8 cellular contexts compared by ENCODE assay signal in the genomic region with DNA sequence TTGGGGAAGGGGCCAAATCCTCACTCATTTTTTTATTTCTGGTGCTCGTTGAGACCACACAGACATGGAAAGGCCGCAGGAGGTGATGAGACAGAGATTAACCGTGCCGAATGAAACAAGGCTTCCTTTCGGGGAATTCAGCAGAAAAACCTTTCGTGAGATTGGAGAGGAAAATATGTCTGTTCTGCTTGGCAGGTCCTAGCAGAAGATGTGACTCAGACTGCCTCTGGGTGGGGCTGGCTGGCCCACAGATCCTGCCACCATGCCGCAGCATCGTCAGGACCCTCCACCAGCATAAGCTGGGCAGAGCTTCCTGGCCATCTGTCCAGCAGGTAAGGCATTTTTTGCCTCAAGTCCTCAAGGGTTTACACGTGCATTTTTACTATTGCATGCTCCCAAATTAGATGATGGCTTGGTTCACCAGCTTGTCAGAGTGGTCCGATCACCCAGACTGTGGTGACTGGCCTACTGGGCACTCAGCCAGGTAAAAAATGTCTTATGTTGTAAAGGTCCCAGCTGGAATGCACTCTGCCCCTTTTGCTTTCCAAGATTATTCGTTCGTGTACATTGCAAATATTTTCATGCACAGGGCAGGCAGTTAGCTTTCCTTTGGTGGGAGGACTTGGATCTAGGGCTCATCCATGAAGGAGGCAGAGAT. TPM values are rescaled to one million over a fixed set of nuclear protein-coding genes. Genes with fewer than 3 reads are reported as not detected.
DNase-seq lines count a peak whose midpoint lies in the region; ATAC-seq and TF ChIP-seq lines count a peak whose summit lies in the region.

No MANE protein-coding gene starts in this region.

- peak; percentile 51 for DNase-seq in COLO668 (lab: John Stamatoyannopoulos, UW; ENCODE audit: unreplicated experiment)
- peak; percentile 77 for DNase-seq in NCI-H226
- peak; percentile 33 for DNase-seq in activated T-cell treated with anti-CD3 and anti-CD28 coated beads for 1 hour (ENCODE audit: low read depth)
- DNase-seq in fibroblast of mammary gland (ENCODE audit: low read depth), result peak; percentile 79
- DNase-seq in osteoblast (ENCODE audit: insufficient read length, low spot score, missing footprints), result peak; percentile 92

- peaks cover 5% of the 10 kb centered on the region for H4K20me1 ChIP-seq in osteoblast (ENCODE audit: insufficient read depth, low read length)

- WGBS in thymus, result 22% methylated on average over 12 of the region's 12 CpGs

- H3K9me3 ChIP-seq in osteoblast (ENCODE audit: low read depth, low read length), result no peaks in the 10 kb centered on the region
- no peaks in the 10 kb centered on the region for H3K9me3 ChIP-seq in thymus (ENCODE audit: control insufficient read depth)

- no peaks in the 10 kb centered on the region for H3K27me3 ChIP-seq in osteoblast (ENCODE audit: insufficient read depth, low read length)
- no peaks in the 10 kb centered on the region for H3K27me3 ChIP-seq in thymus (ENCODE audit: control insufficient read depth, insufficient read depth)

- ATAC-seq in GM21423 (IDR thresholded peaks at IDR 0.05; ENCODE audit: unreplicated experiment) (peak; percentile 32), HG03095 (IDR thresholded peaks at IDR 0.05; ENCODE audit: unreplicated experiment) (no peak)

- peak overlapping the region; percentile 100 for H3K4me2 ChIP-seq in osteoblast (ENCODE audit: insufficient read depth, low read length)

- H3K79me2 ChIP-seq in osteoblast (ENCODE audit: insufficient read depth, low read length), result peaks cover 22% of the 10 kb centered on the region

- H3K4me3 ChIP-seq in fibroblast of mammary gland (ENCODE audit: control insufficient read depth, low read depth, low read length) (peak overlapping the region; percentile 90), osteoblast (ENCODE audit: insufficient read depth, low read length) (peak overlapping the region; percentile 83), thymus (ENCODE audit: low read length) (peak overlapping the region; percentile 69)

- H3K4me1 ChIP-seq in osteoblast (ENCODE audit: insufficient read depth, low read length) (peaks cover 31% of the 10 kb centered on the region), thymus (ENCODE audit: control insufficient read depth, insufficient read depth, low read length) (peaks cover 14% of the 10 kb centered on the region)

- no peak for TF ChIP-seq CTCF in fibroblast of mammary gland (conservative IDR thresholded peaks at IDR 0.05; ENCODE audit: control insufficient read depth, insufficient read depth, low read depth, low read length)
- no peak for TF ChIP-seq CTCF in osteoblast (IDR thresholded peaks at IDR 0.05; ENCODE audit: extremely low read depth, low read depth, low read length)

- H3K36me3 ChIP-seq in osteoblast (ENCODE audit: insufficient read depth, low read length) (peaks cover 4% of the 10 kb centered on the region), thymus (ENCODE audit: control insufficient read depth, insufficient read depth) (peaks cover 17% of the 10 kb centered on the region)

- no peak overlapping the region for H2AFZ ChIP-seq in osteoblast (ENCODE audit: low read length)

- H3K27ac ChIP-seq in osteoblast (ENCODE audit: low read depth, low read length) (peak overlapping the region; percentile 93), thymus (ENCODE audit: low read depth) (peak overlapping the region; percentile 95)

RNA-seq across cellular contexts. Expression of a gene that starts 1.5 kb away (rescaled TPM):
- 52.5 and 66.6 TPM in 2 replicates for total RNA-seq in osteoblast
- polyA plus RNA-seq in thymus, result 106 TPM

RNA-seq across cellular contexts. Expression of a gene that starts 30.0 kb away (rescaled TPM):
- 11.2 and 12.7 TPM in 2 replicates for total RNA-seq in osteoblast
- polyA plus RNA-seq in thymus, result 7.7 TPM

RNA-seq across cellular contexts. Expression of a gene that starts 32.3 kb away (rescaled TPM):
- total RNA-seq in osteoblast, result 32.1 and 32.2 TPM in 2 replicates
- 30.0 TPM for polyA plus RNA-seq in thymus

RNA-seq across cellular contexts. Expression of a gene that starts 39.6 kb away (rescaled TPM):
- total RNA-seq in osteoblast, result 104 and 139 TPM in 2 replicates
- 60.6 TPM for polyA plus RNA-seq in thymus

RNA-seq across cellular contexts. Expression of a gene that starts 41.5 kb away (rescaled TPM):
- 18.5 and 18.6 TPM in 2 replicates for total RNA-seq in osteoblast
- polyA plus RNA-seq in thymus, result 100 TPM

Comparison
In these comparisons a context has a peak if more than half of its experiments do, and no peak if none do; other contexts are left out.
1. DNase-seq: peak in every context shown above with its lines; median percentile 92 in osteoblast; 79 in fibroblast of mammary gland; 77 in NCI-H226; 51 in COLO668; 33 in activated T-cell treated with anti-CD3 and anti-CD28 coated beads for 1 hour.